ENCODE assay signal across 8 cellular contexts in genomic region chr12:46268349-46268616, GRCh38. TPM values are rescaled to one million over a fixed set of nuclear protein-coding genes. Genes with fewer than 3 reads are reported as not detected.
DNase-seq lines count a peak whose midpoint lies in the region; ATAC-seq and TF ChIP-seq lines count a peak whose summit lies in the region.

No MANE protein-coding gene starts in this region.

- WGBS in hepatocyte (ENCODE audit: low lambda C conversion rate, missing lambda C conversion rate), result 2% methylated on average over 16 of the region's 16 CpGs

- H3K27ac ChIP-seq in SU-DHL-6 (ENCODE audit: low read depth, low read length), result peak overlapping the region; percentile 81
- peak overlapping the region; percentile 93 for H3K27ac ChIP-seq in hepatocyte

- H3K36me3 ChIP-seq in SU-DHL-6 (ENCODE audit: low read length) (no peaks in the 10 kb centered on the region), hepatocyte (replicated peaks; ENCODE audit: insufficient read depth, low read depth) (no peaks in the 10 kb centered on the region)

- peak overlapping the region; percentile 66 for H3K4me3 ChIP-seq in SU-DHL-6 (ENCODE audit: insufficient read depth, low read length, poor library complexity, severe bottlenecking)
- H3K4me3 ChIP-seq in hepatocyte, result peak overlapping the region; percentile 83

- no peaks in the 10 kb centered on the region for H3K9me2 ChIP-seq in SU-DHL-6 (replicated peaks; ENCODE audit: insufficient read depth, low read length)
- H3K9me2 ChIP-seq in hepatocyte (replicated peaks; ENCODE audit: insufficient read depth), result no peaks in the 10 kb centered on the region

- peak; percentile 51 for DNase-seq in NCI-H2227 (lab: John Stamatoyannopoulos, UW; ENCODE audit: unreplicated experiment)
- DNase-seq in NCI-H2227 treated with DMSO at 0.1 percent for 48 hours (lab: John Stamatoyannopoulos, UW), result no peak
- no peak for DNase-seq in hepatocyte (ENCODE audit: low spot score)
- DNase-seq in stimulated activated naive CD4-positive, alpha-beta T cell treated with Interleukin-2 at 50 U/mL for 16 hours (lab: John Stamatoyannopoulos, UW), result peak; percentile 63
- DNase-seq in NCI-H2171 (lab: John Stamatoyannopoulos, UW), result no peak
- DNase-seq in HT-29 (ENCODE audit: low spot score), result no peak

- peaks cover 24% of the 10 kb centered on the region for H3K4me1 ChIP-seq in hepatocyte (ENCODE audit: insufficient read depth)

- no peaks in the 10 kb centered on the region for H3K27me3 ChIP-seq in SU-DHL-6 (ENCODE audit: low read length)
- no peaks in the 10 kb centered on the region for H3K27me3 ChIP-seq in hepatocyte

- H3K9ac ChIP-seq in SU-DHL-6 (ENCODE audit: low read length), result peak overlapping the region; percentile 94

- H3K9me3 ChIP-seq in SU-DHL-6 (ENCODE audit: insufficient read depth, low read length), result no peaks in the 10 kb centered on the region
- no peaks in the 10 kb centered on the region for H3K9me3 ChIP-seq in hepatocyte (ENCODE audit: low read depth)

- H3K79me2 ChIP-seq in SU-DHL-6 (ENCODE audit: insufficient read depth, low read length) (peaks cover 53% of the 10 kb centered on the region), hepatocyte (peaks cover 56% of the 10 kb centered on the region)

- H2AFZ ChIP-seq in SU-DHL-6 (ENCODE audit: low read depth, low read length, severe bottlenecking), result peak overlapping the region; percentile 76
- peak overlapping the region; percentile 46 for H2AFZ ChIP-seq in hepatocyte

- no peak for ATAC-seq in HG03457 (IDR thresholded peaks at IDR 0.05; ENCODE audit: unreplicated experiment)

- H4K20me1 ChIP-seq in SU-DHL-6 (ENCODE audit: low read depth, low read length) (peaks cover 29% of the 10 kb centered on the region), hepatocyte (ENCODE audit: insufficient read depth, poor library complexity, severe bottlenecking) (peaks cover 7% of the 10 kb centered on the region)

- peaks cover 18% of the 10 kb centered on the region for H3F3A ChIP-seq in SU-DHL-6 (ENCODE audit: insufficient read depth)

- TF ChIP-seq CTCF in SU-DHL-6 (IDR thresholded peaks at IDR 0.05; ENCODE audit: insufficient read depth, low read length, poor library complexity, severe bottlenecking) (no peak), hepatocyte (IDR thresholded peaks at IDR 0.05; ENCODE audit: poor library complexity) (no peak)

- H3K4me2 ChIP-seq in SU-DHL-6 (ENCODE audit: low read depth, low read length, poor library complexity, severe bottlenecking), result peak overlapping the region; percentile 95
- peak overlapping the region; percentile 95 for H3K4me2 ChIP-seq in hepatocyte

RNA-seq across cellular contexts. Expression of gene SLC38A1, which starts 0.6 kb away (rescaled TPM):
- total RNA-seq in hepatocyte, result 86.8 and 96.1 TPM in 2 replicates
- polyA plus RNA-seq in hepatocyte, result 48.2 and 54.4 TPM in 2 replicates
- total RNA-seq in HT-29 (2014; rRNA removed; shearing (Covaris generic)), result 57.1 and 58.6 TPM in 2 replicates

Comparison
In these comparisons a context has a peak if more than half of its experiments do, and no peak if none do; other contexts are left out.
1. DNase-seq: peak in NCI-H2227 (single experiment) and stimulated activated naive CD4-positive, alpha-beta T cell treated with Interleukin-2 at 50 U/mL for 16 hours (single experiment); none in NCI-H2227 treated with DMSO at 0.1 percent for 48 hours (single experiment), hepatocyte (single experiment), NCI-H2171 (single experiment) and HT-29 (single experiment).